ENCODE assay signal across 10 cellular contexts in the genomic region with DNA sequence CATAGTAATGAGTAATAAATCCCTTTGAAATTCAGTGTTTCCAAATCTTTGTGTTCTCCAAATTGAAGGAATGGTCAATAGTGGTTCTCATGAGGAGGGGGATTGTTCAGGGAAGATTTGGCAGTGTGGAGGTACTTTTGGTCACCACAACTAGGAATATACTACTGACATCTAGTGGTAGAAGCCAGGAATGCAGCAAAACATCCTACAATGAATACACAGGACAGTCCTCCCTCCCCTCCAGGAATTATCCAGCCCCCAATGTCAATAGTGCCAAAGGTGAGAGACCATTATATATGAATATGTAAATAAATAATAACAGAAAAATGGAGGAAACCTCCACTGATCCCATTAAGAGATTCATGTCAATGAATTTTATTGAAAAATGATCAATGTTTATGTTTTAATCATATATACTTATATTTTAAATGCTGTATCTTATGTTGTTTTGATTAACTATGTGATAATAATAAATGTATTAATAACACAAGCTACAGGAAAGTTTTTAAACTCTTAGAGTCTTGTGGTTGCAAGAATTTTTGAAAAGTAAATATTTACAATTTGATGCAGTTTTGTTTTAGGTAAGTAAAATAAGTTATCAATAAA. TPM values are rescaled to one million over a fixed set of nuclear protein-coding genes. Genes with fewer than 3 reads are reported as not detected.
DNase-seq lines count a peak whose midpoint lies in the region; ATAC-seq and TF ChIP-seq lines count a peak whose summit lies in the region.
"Had no signal": no experiment of that assay in that cellular context is flagged by ENCODE, and none has a peak within 500 bp of the region (broad histone marks: within the 10 kb centered on the region; RNA-seq: fewer than 3 reads in every experiment).

No MANE protein-coding gene starts in this region.

- TF ChIP-seq CTCF in cardiac muscle cell (IDR thresholded peaks at IDR 0.05; ENCODE audit: low read depth, low read length), result peak; percentile 65
- TF ChIP-seq CTCF in HEK293 (tag by site-specific recombination; IDR thresholded peaks at IDR 0.05), result no peak
- TF ChIP-seq CTCF in cardiac fibroblast (IDR thresholded peaks at IDR 0.05; ENCODE audit: low read depth, low read length), result peak; percentile 62
- TF ChIP-seq CTCF in lung (IDR thresholded peaks at IDR 0.05; ENCODE audit: control extremely low read depth, extremely low read depth), result peak; percentile 55

- no peaks in the 10 kb centered on the region for H3K36me3 ChIP-seq in cardiac muscle cell
- no peaks in the 10 kb centered on the region for H3K36me3 ChIP-seq in HEK293 (ENCODE audit: control insufficient read depth in 2 of 2, insufficient read depth in 1 of 2, low read length in 2 of 2)
- no peaks in the 10 kb centered on the region for H3K36me3 ChIP-seq in lung (ENCODE audit: control insufficient read depth in 2 of 2, insufficient read depth in 2 of 2, low read length in 2 of 2)

- POLR2A ChIA-PET in HEK293 (lab: Yijun Ruan, JAX), result no interaction called here

- DNase-seq in cardiac muscle cell (ENCODE audit: low read depth in 1 of 2, low spot score in 1 of 2), result peak; percentile 54 to 77
- no peak for DNase-seq in left cardiac atrium
- peak; percentile 44 for DNase-seq in NCI-H526 treated with DMSO at 0.1 percent for 48 hours (lab: John Stamatoyannopoulos, UW)
- peak; percentile 44 to 49 for DNase-seq in cardiac fibroblast (ENCODE audit: low read depth in 2 of 2)
- no peak for DNase-seq in lung (ENCODE audit: low spot score)
- no peak for DNase-seq in NCI-H1048 (lab: John Stamatoyannopoulos, UW)
- DNase-seq in NK-92 treated with Interleukin-12 subunit alpha and Interleukin-12 subunit beta, amount 100 ng/mL, for 24 hours (lab: John Stamatoyannopoulos, UW), result no peak

- no peak for ATAC-seq in left cardiac atrium
- no peak for ATAC-seq in lung (ENCODE audit: insufficient read depth, low FRiP score)

- H3K9me3 ChIP-seq in cardiac muscle cell (ENCODE audit: low read depth) (no peaks in the 10 kb centered on the region), HEK293 (ENCODE audit: control insufficient read depth, insufficient read depth, low read depth, low read length) (no peaks in the 10 kb centered on the region), lung (ENCODE audit: control insufficient read depth in 2 of 2, insufficient read depth in 1 of 2, low read length in 1 of 2) (no peaks in the 10 kb centered on the region)

- CTCF ChIA-PET in HEK293 (lab: Yijun Ruan, JAX), result interaction anchor here (0.6 to 2.6 kb wide), 16 partner anchors 10 to 1303 kb away, joined by 3 to 22 read pairs (median 3); no protein-coding TSS in a partner anchor

- H3K27me3 ChIP-seq in cardiac muscle cell, result no peaks in the 10 kb centered on the region
- H3K27me3 ChIP-seq in lung (ENCODE audit: control insufficient read depth, insufficient read depth), result no peaks in the 10 kb centered on the region

- intact Hi-C loops in left cardiac atrium (cut with DNase I), result loop anchor here in 1 of 2 donors (10.0 kb wide), 2 partner anchors 71 to 821 kb away; no protein-coding TSS in a partner anchor

- H3K4me1 ChIP-seq in cardiac muscle cell (ENCODE audit: low read depth) (no peaks in the 10 kb centered on the region), HEK293 (ENCODE audit: control insufficient read depth, insufficient read depth, low read length) (no peaks in the 10 kb centered on the region), lung (ENCODE audit: control insufficient read depth in 2 of 2, insufficient read depth in 2 of 2, low read length in 2 of 2) (no peaks in the 10 kb centered on the region)

- H3K27ac ChIP-seq in cardiac muscle cell (no peak overlapping the region), HEK293 (ENCODE audit: extremely low read depth, low read depth, low read length) (no peak overlapping the region), lung (ENCODE audit: low read depth in 1 of 2, low read length in 1 of 2) (no peak overlapping the region)

- H3K4me3 ChIP-seq in cardiac muscle cell (no peak overlapping the region), HEK293 (ENCODE audit: low read depth, low read length) (no peak overlapping the region), cardiac fibroblast (replicated peaks in 1 of 2; ENCODE audit: low read depth in 2 of 2, low read length in 2 of 2) (no peak overlapping the region), lung (no peak overlapping the region)

TF ChIP-seq in HEK293, 187 proteins besides CTCF, POLR2A, EP300 and RAD21:
- peak; percentile 29 for TF ChIP-seq ZNF654 (tag by site-specific recombination; IDR thresholded peaks at IDR 0.05; ENCODE audit: low read depth)
- no peak for TF ChIP-seq ZNF19 (tag by site-specific recombination; IDR thresholded peaks at IDR 0.05; ENCODE audit: low read depth)

RNA-seq across cellular contexts. Expression of a gene that starts 14.4 kb away (rescaled TPM):
- total RNA-seq in cardiac muscle cell (not detected in 2 replicates), left cardiac atrium (not detected), lung (not detected)
- polyA plus RNA-seq in cardiac muscle cell (not detected in 2 replicates), lung (not detected)
- total RNA-seq: urinary bladder had no signal
- polyA plus RNA-seq: esophagus, urinary bladder had no signal

Comparison
In these comparisons a context has a peak if more than half of its experiments do, and no peak if none do; other contexts are left out.
1. DNase-seq: peak in cardiac muscle cell (2 of 2), NCI-H526 treated with DMSO at 0.1 percent for 48 hours (single experiment) and cardiac fibroblast (2 of 2); none in left cardiac atrium (single experiment), lung (single experiment), NCI-H1048 (single experiment) and NK-92 treated with Interleukin-12 subunit alpha and Interleukin-12 subunit beta, amount 100 ng/mL, for 24 hours (single experiment).